Comparison of ENCODE assay signal across 8 cellular contexts in genomic region chr16:69187387-69187890, GRCh38. TPM values are rescaled to one million over a fixed set of nuclear protein-coding genes. Genes with fewer than 3 reads are reported as not detected.
DNase-seq lines count a peak whose midpoint lies in the region; ATAC-seq and TF ChIP-seq lines count a peak whose summit lies in the region.

No MANE protein-coding gene starts in this region.

- peak overlapping the region; percentile 44 to 86; a peak in 3 of 4 replicates for H3K27ac ChIP-seq in SK-N-SH (ENCODE audit: low read depth in 2 of 2, low read length in 1 of 2)
- H3K27ac ChIP-seq in adrenal gland = peak overlapping the region in 4 of 5 donors; percentile 89 to 93 (median 90)
- peak overlapping the region; percentile 82 to 91 for H3K27ac ChIP-seq in right atrium auricular region
- peak overlapping the region; percentile 88 for H3K27ac ChIP-seq in rectal smooth muscle tissue (ENCODE audit: low read depth, low read length)

- H3K9ac ChIP-seq in SK-N-SH (peak overlapping the region; percentile 82), rectal smooth muscle tissue (ENCODE audit: low read length) (peak overlapping the region; percentile 62)

- H3K9me3 ChIP-seq in SK-N-SH (no peaks in the 10 kb centered on the region), adrenal gland (replicated peaks in 1 of 3) (no peaks in the 10 kb centered on the region), right atrium auricular region (no peaks in the 10 kb centered on the region)

- WGBS in SK-N-SH (ENCODE audit: low lambda C conversion rate) = 2% methylated on average over 8 of the region's 66 CpGs
- WGBS in adrenal gland, 4 donors = 0% methylated on average over 10 to 66 of the region's 66 CpGs

- CTCF ChIA-PET in SK-N-SH (lab: Yijun Ruan, JAX) = interaction anchor here (1.2 to 2.4 kb wide), 3 partner anchors 31 to 101 kb away, joined by 3 to 11 read pairs (median 4); no protein-coding TSS in a partner anchor

- TF ChIP-seq CTCF in SK-N-SH (IDR thresholded peaks at IDR 0.05) (no peak), adrenal gland (IDR thresholded peaks at IDR 0.05) (no peak), right atrium auricular region (IDR thresholded peaks at IDR 0.05) (no peak)

- H3F3A ChIP-seq in SK-N-SH (replicated peaks; ENCODE audit: insufficient read depth) = peaks cover 11% of the 10 kb centered on the region

- peaks cover 49% of the 10 kb centered on the region for H3K79me2 ChIP-seq in SK-N-SH (ENCODE audit: insufficient read depth)

- H2AFZ ChIP-seq in SK-N-SH (ENCODE audit: low read depth) = peak overlapping the region; percentile 58; the same call in 1 of the 2 replicates

- H3K4me3 ChIP-seq in SK-N-SH (ENCODE audit: low read depth in 2 of 2, low read length in 1 of 2) (peak overlapping the region; percentile 76 to 78), adrenal gland (peak overlapping the region; percentile 22 to 70 (median 52)), right atrium auricular region (peak overlapping the region; percentile 88 to 91), rectal smooth muscle tissue (ENCODE audit: low read length) (peak overlapping the region; percentile 87)

- no peak for TF ChIP-seq POLR2A in adrenal gland (IDR thresholded peaks at IDR 0.05)

- no peak for TF ChIP-seq RAD21 in SK-N-SH (IDR thresholded peaks at IDR 0.05; ENCODE audit: low read length)

- TF ChIP-seq EP300 in SK-N-SH (IDR thresholded peaks at IDR 0.05; ENCODE audit: borderline replicate concordance in 1 of 2, low read depth in 1 of 2, low read length in 1 of 2) = no peak

- ATAC-seq in HG02970 (IDR thresholded peaks at IDR 0.05; ENCODE audit: low FRiP score, unreplicated experiment) = peak; percentile 23

- peak overlapping the region; percentile 85 for H3K4me2 ChIP-seq in SK-N-SH

- no peaks in the 10 kb centered on the region for H3K9me2 ChIP-seq in SK-N-SH

- H3K27me3 ChIP-seq in SK-N-SH (ENCODE audit: insufficient read depth) = no peaks in the 10 kb centered on the region
- H3K27me3 ChIP-seq in adrenal gland = no peaks in the 10 kb centered on the region
- no peaks in the 10 kb centered on the region for H3K27me3 ChIP-seq in right atrium auricular region
- no peaks in the 10 kb centered on the region for H3K27me3 ChIP-seq in rectal smooth muscle tissue (ENCODE audit: control insufficient read depth, insufficient read depth, low read length)

- peak; percentile 14 for DNase-seq in NK-92 treated with Interleukin-12 subunit alpha and Interleukin-12 subunit beta, amount 100 ng/mL, for 24 hours (lab: John Stamatoyannopoulos, UW)
- DNase-seq in NK-92 (lab: John Stamatoyannopoulos, UW; ENCODE audit: unreplicated experiment) (no peak), SK-N-SH (peak; percentile 87), adrenal gland (peak; percentile 56 to 72 (median 70)), right atrium auricular region (ENCODE audit: low spot score) (no peak), NCI-H1694 (lab: John Stamatoyannopoulos, UW) (no peak)

- H4K20me1 ChIP-seq in SK-N-SH (ENCODE audit: insufficient read depth) = peaks cover 28% of the 10 kb centered on the region

- H3K4me1 ChIP-seq in SK-N-SH (ENCODE audit: control insufficient read depth in 1 of 2, insufficient read depth in 2 of 2, low read depth in 1 of 2, low read length in 1 of 2) = peaks cover 18 to 22% of the 10 kb centered on the region in 2 experiments
- peaks cover 20 to 49% of the 10 kb centered on the region in 2 donors for H3K4me1 ChIP-seq in adrenal gland (replicated peaks in 1 of 2)
- peaks cover 0 to 33% of the 10 kb centered on the region in 2 donors for H3K4me1 ChIP-seq in right atrium auricular region
- H3K4me1 ChIP-seq in rectal smooth muscle tissue (ENCODE audit: control insufficient read depth, insufficient read depth, low read length) = peaks cover 16% of the 10 kb centered on the region

- POLR2A ChIA-PET in SK-N-SH (lab: Yijun Ruan, JAX) = interaction anchor here (1.2 kb wide), 1 partner anchor 100 kb away, joined by 3 read pairs; no protein-coding TSS in a partner anchor

- intact Hi-C loops in adrenal gland (cut with DNase I) = no loop called here

- no peaks in the 10 kb centered on the region for H3K36me3 ChIP-seq in SK-N-SH (replicated peaks in 1 of 2; ENCODE audit: control insufficient read depth in 1 of 2, insufficient read depth in 2 of 2, low read length in 1 of 2)
- H3K36me3 ChIP-seq in adrenal gland (replicated peaks in 1 of 2) = no peaks in the 10 kb centered on the region
- H3K36me3 ChIP-seq in right atrium auricular region = no peaks in the 10 kb centered on the region
- no peaks in the 10 kb centered on the region for H3K36me3 ChIP-seq in rectal smooth muscle tissue (ENCODE audit: control insufficient read depth, insufficient read depth, low read length)

TF ChIP-seq in SK-N-SH, 30 proteins besides CTCF, POLR2A, EP300 and RAD21:
- TF ChIP-seq GATA2 (CRISPR knock-in tag; IDR thresholded peaks at IDR 0.05) = peak; percentile 26; the same call in 1 of the 2 replicates
- no peak for TF ChIP-seq FOXM1 (IDR thresholded peaks at IDR 0.05; ENCODE audit: low read depth)
TF ChIP-seq in SK-N-SH: peak in this region for 1.

RNA-seq across cellular contexts. Expression of gene SNTB2, which starts 0.5 kb away (rescaled TPM):
- polyA plus RNA-seq in SK-N-SH (2012; rRNA removed) (13.0 and 14.4 TPM in 2 replicates), adrenal gland (1 to 10 TPM; 3.6 to 8.8 (median 8.4) TPM)
- 10.2 and 11.4 TPM in 2 replicates for polyA plus RNA-seq in SK-N-SH (2012; cell fraction: cytosol; rRNA removed)
- 11.8 and 24.0 TPM in 2 replicates for polyA plus RNA-seq in SK-N-SH (2012; cell fraction: nucleus; rRNA removed)
- total RNA-seq in adrenal gland (10 to 100 TPM; 24.2 to 52.7 (median 45.1) TPM), right atrium auricular region (10 to 100 TPM; 12.3 to 35.1 TPM)

RNA-seq across cellular contexts. Expression of gene UTP4, which starts 55.0 kb away (rescaled TPM):
- 66.5 and 91.7 TPM in 2 replicates for polyA plus RNA-seq in SK-N-SH (2012; rRNA removed)
- 66.4 and 80.8 TPM in 2 replicates for polyA plus RNA-seq in SK-N-SH (2012; cell fraction: cytosol; rRNA removed)
- 47.6 and 88.1 TPM in 2 replicates for polyA plus RNA-seq in SK-N-SH (2012; cell fraction: nucleus; rRNA removed)
- 10 to 100 TPM in 7 of 8 donors, 1 to 10 TPM in 1; 8.8 to 51.2 (median 27.8) TPM for total RNA-seq in adrenal gland
- 10 to 100 TPM; 16.2 to 50.8 (median 24.9) TPM for polyA plus RNA-seq in adrenal gland
- total RNA-seq in right atrium auricular region = 10 to 100 TPM; 11.4 to 29.6 TPM

RNA-seq across cellular contexts. Expression of gene CHTF8, which starts 55.1 kb away (rescaled TPM):
- 83.0 and 96.6 TPM in 2 replicates for polyA plus RNA-seq in SK-N-SH (2012; rRNA removed)
- 60.3 and 84.3 TPM in 2 replicates for polyA plus RNA-seq in SK-N-SH (2012; cell fraction: cytosol; rRNA removed)
- 54.0 and 64.1 TPM in 2 replicates for polyA plus RNA-seq in SK-N-SH (2012; cell fraction: nucleus; rRNA removed)
- 100 to 1,000 TPM in 3 of 8 donors, 10 to 100 TPM in 5; 60.2 to 207 (median 86.7) TPM for total RNA-seq in adrenal gland
- polyA plus RNA-seq in adrenal gland = 100 to 1,000 TPM in 1 of 3 donors, 10 to 100 TPM in 2; 34.0 to 103 (median 37.7) TPM
- 10 to 100 TPM; 49.4 to 60.5 TPM for total RNA-seq in right atrium auricular region

Comparison
In these comparisons a context has a peak if more than half of its experiments do, and no peak if none do; other contexts are left out.
1. DNase-seq: peak in NK-92 treated with Interleukin-12 subunit alpha and Interleukin-12 subunit beta, amount 100 ng/mL, for 24 hours (single experiment), SK-N-SH (single experiment) and adrenal gland (7 of 7); none in NK-92 (single experiment), right atrium auricular region (single experiment) and NCI-H1694 (single experiment).
2. Peak in every context shown above with its lines, with median percentiles within 50 percentile points of each other: H3K27ac ChIP-seq and H3K4me3 ChIP-seq.